ENCODE assay signal across 17 cellular contexts in genomic region chr10:121261665-121262064, GRCh38.
DNase-seq lines count a peak whose midpoint lies in the region; ATAC-seq and TF ChIP-seq lines count a peak whose summit lies in the region.
"Had no signal": no experiment of that assay in that cellular context is flagged by ENCODE, and none has a peak within 500 bp of the region (broad histone marks: within the 10 kb centered on the region; RNA-seq: fewer than 3 reads in every experiment).

No MANE protein-coding gene starts in this region.

- no peak for TF ChIP-seq CTCF in colonic mucosa (IDR thresholded peaks at IDR 0.05)
- no peak for TF ChIP-seq CTCF in CD8-positive, alpha-beta T cell (IDR thresholded peaks at IDR 0.05)

- H3K4me3 Mint-ChIP-seq in CD8-positive, alpha-beta T cell, result no peak overlapping the region
- H3K4me3 Mint-ChIP-seq: CD14-positive monocyte; CD4-positive, alpha-beta memory T cell; CD4-positive, CD25-positive, alpha-beta regulatory T cell had no signal

- H3K9ac ChIP-seq in colonic mucosa (ENCODE audit: low read depth in 2 of 2, low read length in 2 of 2), result no peak overlapping the region
- no peak overlapping the region for H3K9ac ChIP-seq in mucosa of rectum (ENCODE audit: low read depth in 1 of 2, low read length in 2 of 2)
- H3K9ac ChIP-seq: BLaER1 had no signal

- CTCF ChIA-PET in CD8-positive, alpha-beta T cell (lab: Charles Lee), result no interaction called here

- H3K27me3 ChIP-seq in colonic mucosa (no peaks in the 10 kb centered on the region), mucosa of rectum (ENCODE audit: control insufficient read depth in 2 of 2, insufficient read depth in 2 of 2, low read length in 2 of 2) (no peaks in the 10 kb centered on the region)
- H3K27me3 ChIP-seq in CD8-positive, alpha-beta T cell (ENCODE audit: insufficient read depth, low read length), result no peaks in the 10 kb centered on the region
- H3K27me3 ChIP-seq: BE2C, BLaER1 had no signal

- H3K36me3 ChIP-seq in colonic mucosa (no peaks in the 10 kb centered on the region), mucosa of rectum (ENCODE audit: control insufficient read depth in 2 of 2, insufficient read depth in 2 of 2, low read length in 2 of 2) (no peaks in the 10 kb centered on the region)
- H3K36me3 ChIP-seq in CD8-positive, alpha-beta T cell (ENCODE audit: insufficient read depth, low read length), result no peaks in the 10 kb centered on the region
- H3K36me3 ChIP-seq: BE2C, BLaER1 had no signal

- H3K9me3 ChIP-seq in colonic mucosa (no peaks in the 10 kb centered on the region), mucosa of rectum (ENCODE audit: control insufficient read depth in 2 of 2, low read length in 2 of 2) (no peaks in the 10 kb centered on the region)
- H3K9me3 ChIP-seq in CD8-positive, alpha-beta T cell (ENCODE audit: low read length), result no peaks in the 10 kb centered on the region
- H3K9me3 ChIP-seq: BE2C, BLaER1, Caco-2 had no signal

- H3K4me3 ChIP-seq in colonic mucosa (no peak overlapping the region), mucosa of rectum (ENCODE audit: low read length in 2 of 2) (no peak overlapping the region)
- no peak overlapping the region for H3K4me3 ChIP-seq in CD8-positive, alpha-beta T cell (ENCODE audit: low read depth, low read length)
- H3K4me3 ChIP-seq: BLaER1 had no signal

- no peaks in the 10 kb centered on the region for H3K36me3 Mint-ChIP-seq in CD8-positive, alpha-beta T cell
- H3K36me3 Mint-ChIP-seq: CD14-positive monocyte; CD4-positive, alpha-beta memory T cell; CD4-positive, CD25-positive, alpha-beta regulatory T cell had no signal

- intact Hi-C loops in colonic mucosa (cut with DNase I), result no loop called here
- intact Hi-C loops in CD8-positive, alpha-beta T cell (cut with DNase I, micrococcal nuclease), result no loop called here

- POLR2A ChIA-PET in CD8-positive, alpha-beta T cell (lab: Charles Lee), result no interaction called here

- no peak for ATAC-seq in GM21515 (IDR thresholded peaks at IDR 0.05; ENCODE audit: unreplicated experiment)
- ATAC-seq in GM18519 (IDR thresholded peaks at IDR 0.05; ENCODE audit: low FRiP score, unreplicated experiment), result no peak
- no peak for ATAC-seq in CD8-positive, alpha-beta T cell

- no peak for DNase-seq in colonic mucosa
- DNase-seq in CD8-positive, alpha-beta T cell, result no peak
- DNase-seq: 8988T; ACHN; BE2C; C1 segment of cervical spinal cord; Caco-2; Calu3; CD4-positive, alpha-beta memory T cell; CD4-positive, CD25-positive, alpha-beta regulatory T cell; DMS79 treated with DMSO at 0.1 percent for 48 hours; GF-D8 had no signal

- no peaks in the 10 kb centered on the region for H3K4me1 Mint-ChIP-seq in CD8-positive, alpha-beta T cell (ENCODE audit: low read depth)
- H3K4me1 Mint-ChIP-seq: CD14-positive monocyte; CD4-positive, alpha-beta memory T cell; CD4-positive, CD25-positive, alpha-beta regulatory T cell had no signal

- H3K27ac Mint-ChIP-seq in CD8-positive, alpha-beta T cell, result no peak overlapping the region
- H3K27ac Mint-ChIP-seq: CD14-positive monocyte; CD4-positive, alpha-beta memory T cell; CD4-positive, CD25-positive, alpha-beta regulatory T cell had no signal

- H3K27ac ChIP-seq in colonic mucosa (peak overlapping the region; percentile 79), mucosa of rectum (ENCODE audit: low read depth in 2 of 2, low read length in 2 of 2) (peak overlapping the region; percentile 84 to 85)
- H3K27ac ChIP-seq in CD8-positive, alpha-beta T cell (ENCODE audit: low read depth, low read length), result no peak overlapping the region
- H3K27ac ChIP-seq: BLaER1 had no signal

- no peaks in the 10 kb centered on the region for H3K27me3 Mint-ChIP-seq in CD8-positive, alpha-beta T cell (ENCODE audit: low read depth)
- H3K27me3 Mint-ChIP-seq: CD4-positive, CD25-positive, alpha-beta regulatory T cell had no signal

- no peaks in the 10 kb centered on the region for H3K9me3 Mint-ChIP-seq in CD8-positive, alpha-beta T cell

- peaks cover 10% of the 10 kb centered on the region for H3K4me1 ChIP-seq in colonic mucosa
- peaks cover 15 to 40% of the 10 kb centered on the region in 2 donors for H3K4me1 ChIP-seq in mucosa of rectum (ENCODE audit: control insufficient read depth in 2 of 2, insufficient read depth in 2 of 2, low read length in 2 of 2)
- no peaks in the 10 kb centered on the region for H3K4me1 ChIP-seq in CD8-positive, alpha-beta T cell (ENCODE audit: insufficient read depth, low read length)
- H3K4me1 ChIP-seq: BE2C, BLaER1 had no signal
